8 cellular contexts compared by ENCODE assay signal in genomic region chr1:115980998-115981993, GRCh38. TPM values are rescaled to one million over a fixed set of nuclear protein-coding genes. Genes with fewer than 3 reads are reported as not detected.
DNase-seq lines count a peak whose midpoint lies in the region; ATAC-seq and TF ChIP-seq lines count a peak whose summit lies in the region.

No MANE protein-coding gene starts in this region.

- CTCF ChIA-PET in activated naive CD4-positive, alpha-beta T cell treated with anti-CD3 and anti-CD28 coated beads for 36 hours (lab: Charles Lee) = interaction anchor here (0.6 to 3.5 kb wide), 28 partner anchors 10 to 373 kb away, joined by 3 to 27 read pairs (median 4); no protein-coding TSS in a partner anchor

- no peak overlapping the region for H2BK120ac ChIP-seq in mesendoderm (ENCODE audit: low read depth, low read length)

- intact Hi-C loops in activated naive CD4-positive, alpha-beta T cell treated with anti-CD3 and anti-CD28 coated beads for 36 hours (cut with micrococcal nuclease) = loop anchor here (1.0 to 2.0 kb wide), 4 partner anchors 40 to 372 kb away; no protein-coding TSS in a partner anchor

- H3K36me3 Mint-ChIP-seq in activated naive CD4-positive, alpha-beta T cell treated with anti-CD3 and anti-CD28 coated beads for 36 hours (ENCODE audit: low read depth) = no peaks in the 10 kb centered on the region
- H3K36me3 Mint-ChIP-seq in endodermal cell (ENCODE audit: low read depth) = peaks cover 5% of the 10 kb centered on the region

- H2BK5ac ChIP-seq in mesendoderm (ENCODE audit: low read length) = no peak overlapping the region

- H4K8ac ChIP-seq in mesendoderm (ENCODE audit: low read depth, low read length) = no peak overlapping the region

- H3K4me1 ChIP-seq in endodermal cell (ENCODE audit: control insufficient read depth, insufficient read depth, low read length) (peaks cover 17% of the 10 kb centered on the region), mesendoderm (ENCODE audit: control insufficient read depth, low read depth, low read length) (peaks cover 12% of the 10 kb centered on the region)

- no peak overlapping the region for H3K4me2 ChIP-seq in mesendoderm (ENCODE audit: low read length)

- H2BK15ac ChIP-seq in mesendoderm (replicated peaks; ENCODE audit: low read depth) = no peak overlapping the region

- no peak overlapping the region for H3K4ac ChIP-seq in mesendoderm (ENCODE audit: low read depth, low read length)

- H3K4me3 ChIP-seq in endodermal cell (ENCODE audit: low read length) (no peak overlapping the region), mesendoderm (ENCODE audit: low read length) (no peak overlapping the region)

- H3K27me3 Mint-ChIP-seq in activated naive CD4-positive, alpha-beta T cell treated with anti-CD3 and anti-CD28 coated beads for 36 hours (ENCODE audit: low read depth) = peaks cover 15% of the 10 kb centered on the region
- no peaks in the 10 kb centered on the region for H3K27me3 Mint-ChIP-seq in endodermal cell (ENCODE audit: insufficient read depth)

- no peak overlapping the region for H3K27ac Mint-ChIP-seq in activated naive CD4-positive, alpha-beta T cell treated with anti-CD3 and anti-CD28 coated beads for 36 hours
- no peak overlapping the region for H3K27ac Mint-ChIP-seq in endodermal cell

- peaks cover 19% of the 10 kb centered on the region for H3K36me3 ChIP-seq in endodermal cell (ENCODE audit: control insufficient read depth, insufficient read depth, low read length)
- no peaks in the 10 kb centered on the region for H3K36me3 ChIP-seq in mesendoderm (ENCODE audit: control insufficient read depth, insufficient read depth, low read length)

- ATAC-seq in GM21526 (IDR thresholded peaks at IDR 0.05; ENCODE audit: low FRiP score, unreplicated experiment) = no peak
- ATAC-seq in GM21390 (IDR thresholded peaks at IDR 0.05; ENCODE audit: unreplicated experiment) = no peak

- H3K23ac ChIP-seq in mesendoderm (ENCODE audit: low read length) = no peak overlapping the region

- H3K9me3 Mint-ChIP-seq in activated naive CD4-positive, alpha-beta T cell treated with anti-CD3 and anti-CD28 coated beads for 36 hours = no peaks in the 10 kb centered on the region
- no peaks in the 10 kb centered on the region for H3K9me3 Mint-ChIP-seq in endodermal cell

- no peaks in the 10 kb centered on the region for H3K9me3 ChIP-seq in endodermal cell (ENCODE audit: control insufficient read depth, low read length)

- H3K27ac ChIP-seq in endodermal cell (ENCODE audit: low read depth, low read length) (no peak overlapping the region), mesendoderm (ENCODE audit: low read depth, low read length) (no peak overlapping the region)

- H3K18ac ChIP-seq in mesendoderm (ENCODE audit: low read length) = no peak overlapping the region

- H4K5ac ChIP-seq in mesendoderm (ENCODE audit: low read length) = no peak overlapping the region

- WGBS in endodermal cell (ENCODE audit: insufficient coverage in 1 of 2, insufficient read length in 1 of 2), 2 experiments = 53 to 63% methylated on average over 2 to 3 of the region's 3 CpGs
- no CpG with 5 or more reads among the region's 3 CpGs for WGBS in mesendoderm (ENCODE audit: extremely low coverage, insufficient coverage, low lambda C conversion rate)

- no peaks in the 10 kb centered on the region for H3K27me3 ChIP-seq in endodermal cell (ENCODE audit: control insufficient read depth, insufficient read depth, low read length, poor library complexity, severe bottlenecking)
- no peaks in the 10 kb centered on the region for H3K27me3 ChIP-seq in mesendoderm (ENCODE audit: insufficient read depth, low read length, poor library complexity)

- H3K4me1 Mint-ChIP-seq in activated naive CD4-positive, alpha-beta T cell treated with anti-CD3 and anti-CD28 coated beads for 36 hours (ENCODE audit: low read depth) = no peaks in the 10 kb centered on the region
- peaks cover 43% of the 10 kb centered on the region for H3K4me1 Mint-ChIP-seq in endodermal cell

- peaks cover 6% of the 10 kb centered on the region for H3K79me2 ChIP-seq in mesendoderm (ENCODE audit: control insufficient read depth, insufficient read depth, low read length)

- no peak overlapping the region for H3K56ac ChIP-seq in mesendoderm (ENCODE audit: low read length)

- peaks cover 14% of the 10 kb centered on the region for H3K79me1 ChIP-seq in mesendoderm (ENCODE audit: low read length)

- DNase-seq in activated naive CD4-positive, alpha-beta T cell treated with anti-CD3 and anti-CD28 coated beads for 36 hours = peak; percentile 14
- no peak for DNase-seq in activated naive CD4-positive, alpha-beta T cell treated with anti-CD3 and anti-CD28 coated beads, Interleukin-2, amount 50 U/mL, for 16 hours
- DNase-seq in HT1080 (ENCODE audit: low read depth) (peak; percentile 50), RPMI8226 (peak; percentile 6), endodermal cell (peak; percentile 85), mesendoderm (peak; percentile 91)

- no peak overlapping the region for H2AK5ac ChIP-seq in mesendoderm (ENCODE audit: low read length)

- no peak overlapping the region for H3K9ac ChIP-seq in endodermal cell (ENCODE audit: extremely low read depth, low read length, poor library complexity, severe bottlenecking)
- no peak overlapping the region for H3K9ac ChIP-seq in mesendoderm (ENCODE audit: low read length)

- peak; percentile 94 for TF ChIP-seq CTCF in endodermal cell (conservative IDR thresholded peaks at IDR 0.05)

- H3K4me3 Mint-ChIP-seq in activated naive CD4-positive, alpha-beta T cell treated with anti-CD3 and anti-CD28 coated beads for 36 hours = no peak overlapping the region
- no peak overlapping the region for H3K4me3 Mint-ChIP-seq in endodermal cell

RNA-seq across cellular contexts. Expression of gene SLC22A15, which starts 5.0 kb away (rescaled TPM):
- total RNA-seq in activated naive CD4-positive, alpha-beta T cell treated with anti-CD3 and anti-CD28 coated beads for 36 hours = under 1 TPM; 0.12 to 0.17 TPM
- 1.6 and 3.2 TPM in 2 replicates for total RNA-seq in HT1080 (2014; rRNA removed; shearing (Covaris generic))
- 2.1 and 4.2 TPM in 2 replicates for polyA plus RNA-seq in HT1080 (2015; cell fraction: cytosol; rRNA removed)
- polyA plus RNA-seq in HT1080 (2015; cell fraction: nucleus; rRNA removed) = 23.5 and 24.1 TPM in 2 replicates
- total RNA-seq in endodermal cell = 10 to 100 TPM in 1 of 2 donors, 1 to 10 TPM in 1; 8.3 to 15.6 TPM
- 4.3 TPM for polyA plus RNA-seq in endodermal cell (2013, experiment 1 of 2)
- polyA plus RNA-seq in endodermal cell (2013, experiment 2 of 2) = 4.1 TPM
- polyA plus RNA-seq in mesendoderm (2013, experiment 1 of 2) = 1.4 TPM
- polyA plus RNA-seq in mesendoderm (2013, experiment 2 of 2) = 1.6 TPM
